In the genomic region with DNA sequence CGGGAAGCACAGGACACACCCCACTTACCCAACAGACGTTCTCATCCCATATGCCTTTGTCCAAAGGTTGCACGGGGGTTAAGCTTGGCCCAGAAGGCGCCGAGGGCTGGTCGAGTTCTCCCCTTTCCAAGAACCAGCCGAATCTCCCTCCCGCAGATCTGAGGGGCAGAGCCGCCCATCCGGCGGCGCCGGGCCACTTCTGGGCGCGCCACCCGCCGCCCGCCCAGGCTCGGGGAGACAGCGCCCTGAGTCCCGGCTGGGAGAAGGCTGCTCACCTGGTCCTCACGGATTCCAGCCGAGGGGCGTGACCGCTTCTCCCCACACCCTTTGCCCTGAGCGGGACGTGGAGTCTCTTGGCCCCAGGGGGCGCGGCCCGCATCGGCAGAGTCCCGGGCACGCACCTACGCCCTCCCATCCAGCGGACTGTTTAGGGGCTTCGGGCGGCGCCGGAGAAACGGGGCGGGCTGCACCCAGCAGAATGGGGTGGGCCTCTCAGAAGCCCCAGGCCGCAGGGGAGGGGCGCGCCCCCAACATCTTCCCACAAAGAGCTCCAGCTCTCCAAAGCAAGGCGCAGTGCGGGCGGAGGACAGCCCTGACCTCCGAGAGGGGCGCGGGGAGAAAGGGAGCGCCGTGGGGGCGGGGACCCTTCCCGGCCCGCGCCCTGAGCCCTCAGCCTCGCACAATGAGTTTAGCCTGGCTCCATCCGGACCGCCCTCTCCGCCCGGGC, we compare ENCODE assay signal across 1 cellular context.
TF ChIP-seq lines count a peak whose summit lies in the region.

No MANE protein-coding gene starts in this region.

TF ChIP-seq in HepG2, 621 proteins besides CTCF, POLR2A, EP300 and RAD21:
- no peak for TF ChIP-seq ZNF207 (IDR thresholded peaks at IDR 0.05; ENCODE audit: borderline replicate concordance)
- 0 out of 2 replicates have a peak, but pooled peaks have one; percentile 21 for TF ChIP-seq HIVEP1 (CRISPR knock-in tag; IDR thresholded peaks at IDR 0.05)
- TF ChIP-seq ZIK1 (CRISPR knock-in tag; IDR thresholded peaks at IDR 0.05; ENCODE audit: borderline replicate concordance, low read depth), result 0 out of 2 replicates have a peak, but pooled peaks have one; percentile 26
- TF ChIP-seq SNRNP70 (IDR thresholded peaks at IDR 0.05; ENCODE audit: low read depth, low read length), result no peak
- TF ChIP-seq, protein P1, sequence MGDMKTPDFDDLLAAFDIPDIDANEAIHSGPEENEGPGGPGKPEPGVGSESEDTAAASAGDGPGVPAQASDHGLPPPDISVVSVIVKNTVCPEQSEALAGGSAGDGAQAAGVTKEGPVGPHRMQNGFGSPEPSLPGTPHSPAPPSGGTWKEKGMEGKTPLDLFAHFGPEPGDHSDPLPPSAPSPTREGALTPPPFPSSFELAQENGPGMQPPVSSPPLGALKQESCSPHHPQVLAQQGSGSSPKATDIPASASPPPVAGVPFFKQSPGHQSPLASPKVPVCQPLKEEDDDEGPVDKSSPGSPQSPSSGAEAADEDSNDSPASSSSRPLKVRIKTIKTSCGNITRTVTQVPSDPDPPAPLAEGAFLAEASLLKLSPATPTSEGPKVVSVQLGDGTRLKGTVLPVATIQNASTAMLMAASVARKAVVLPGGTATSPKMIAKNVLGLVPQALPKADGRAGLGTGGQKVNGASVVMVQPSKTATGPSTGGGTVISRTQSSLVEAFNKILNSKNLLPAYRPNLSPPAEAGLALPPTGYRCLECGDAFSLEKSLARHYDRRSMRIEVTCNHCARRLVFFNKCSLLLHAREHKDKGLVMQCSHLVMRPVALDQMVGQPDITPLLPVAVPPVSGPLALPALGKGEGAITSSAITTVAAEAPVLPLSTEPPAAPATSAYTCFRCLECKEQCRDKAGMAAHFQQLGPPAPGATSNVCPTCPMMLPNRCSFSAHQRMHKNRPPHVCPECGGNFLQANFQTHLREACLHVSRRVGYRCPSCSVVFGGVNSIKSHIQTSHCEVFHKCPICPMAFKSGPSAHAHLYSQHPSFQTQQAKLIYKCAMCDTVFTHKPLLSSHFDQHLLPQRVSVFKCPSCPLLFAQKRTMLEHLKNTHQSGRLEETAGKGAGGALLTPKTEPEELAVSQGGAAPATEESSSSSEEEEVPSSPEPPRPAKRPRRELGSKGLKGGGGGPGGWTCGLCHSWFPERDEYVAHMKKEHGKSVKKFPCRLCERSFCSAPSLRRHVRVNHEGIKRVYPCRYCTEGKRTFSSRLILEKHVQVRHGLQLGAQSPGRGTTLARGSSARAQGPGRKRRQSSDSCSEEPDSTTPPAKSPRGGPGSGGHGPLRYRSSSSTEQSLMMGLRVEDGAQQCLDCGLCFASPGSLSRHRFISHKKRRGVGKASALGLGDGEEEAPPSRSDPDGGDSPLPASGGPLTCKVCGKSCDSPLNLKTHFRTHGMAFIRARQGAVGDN (CRISPR knock-in tag; IDR thresholded peaks at IDR 0.05), result peak; percentile 41; the same call in 1 of the 2 replicates
- no peak for TF ChIP-seq ZNF34 (CRISPR knock-in tag; IDR thresholded peaks at IDR 0.05; ENCODE audit: borderline replicate concordance)
- TF ChIP-seq SOX6 (IDR thresholded peaks at IDR 0.05), result no peak
- 0 out of 2 replicates have a peak, but pooled peaks have one; percentile 13 for TF ChIP-seq SOX6 (CRISPR knock-in tag; IDR thresholded peaks at IDR 0.05)
- TF ChIP-seq, protein P2, sequence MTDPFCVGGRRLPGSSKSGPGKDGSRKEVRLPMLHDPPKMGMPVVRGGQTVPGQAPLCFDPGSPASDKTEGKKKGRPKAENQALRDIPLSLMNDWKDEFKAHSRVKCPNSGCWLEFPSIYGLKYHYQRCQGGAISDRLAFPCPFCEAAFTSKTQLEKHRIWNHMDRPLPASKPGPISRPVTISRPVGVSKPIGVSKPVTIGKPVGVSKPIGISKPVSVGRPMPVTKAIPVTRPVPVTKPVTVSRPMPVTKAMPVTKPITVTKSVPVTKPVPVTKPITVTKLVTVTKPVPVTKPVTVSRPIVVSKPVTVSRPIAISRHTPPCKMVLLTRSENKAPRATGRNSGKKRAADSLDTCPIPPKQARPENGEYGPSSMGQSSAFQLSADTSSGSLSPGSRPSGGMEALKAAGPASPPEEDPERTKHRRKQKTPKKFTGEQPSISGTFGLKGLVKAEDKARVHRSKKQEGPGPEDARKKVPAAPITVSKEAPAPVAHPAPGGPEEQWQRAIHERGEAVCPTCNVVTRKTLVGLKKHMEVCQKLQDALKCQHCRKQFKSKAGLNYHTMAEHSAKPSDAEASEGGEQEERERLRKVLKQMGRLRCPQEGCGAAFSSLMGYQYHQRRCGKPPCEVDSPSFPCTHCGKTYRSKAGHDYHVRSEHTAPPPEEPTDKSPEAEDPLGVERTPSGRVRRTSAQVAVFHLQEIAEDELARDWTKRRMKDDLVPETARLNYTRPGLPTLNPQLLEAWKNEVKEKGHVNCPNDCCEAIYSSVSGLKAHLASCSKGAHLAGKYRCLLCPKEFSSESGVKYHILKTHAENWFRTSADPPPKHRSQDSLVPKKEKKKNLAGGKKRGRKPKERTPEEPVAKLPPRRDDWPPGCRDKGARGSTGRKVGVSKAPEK (CRISPR knock-in tag; IDR thresholded peaks at IDR 0.05; ENCODE audit: borderline replicate concordance), result 0 out of 2 replicates have a peak, but pooled peaks have one; percentile 13
- TF ChIP-seq, protein P3, sequence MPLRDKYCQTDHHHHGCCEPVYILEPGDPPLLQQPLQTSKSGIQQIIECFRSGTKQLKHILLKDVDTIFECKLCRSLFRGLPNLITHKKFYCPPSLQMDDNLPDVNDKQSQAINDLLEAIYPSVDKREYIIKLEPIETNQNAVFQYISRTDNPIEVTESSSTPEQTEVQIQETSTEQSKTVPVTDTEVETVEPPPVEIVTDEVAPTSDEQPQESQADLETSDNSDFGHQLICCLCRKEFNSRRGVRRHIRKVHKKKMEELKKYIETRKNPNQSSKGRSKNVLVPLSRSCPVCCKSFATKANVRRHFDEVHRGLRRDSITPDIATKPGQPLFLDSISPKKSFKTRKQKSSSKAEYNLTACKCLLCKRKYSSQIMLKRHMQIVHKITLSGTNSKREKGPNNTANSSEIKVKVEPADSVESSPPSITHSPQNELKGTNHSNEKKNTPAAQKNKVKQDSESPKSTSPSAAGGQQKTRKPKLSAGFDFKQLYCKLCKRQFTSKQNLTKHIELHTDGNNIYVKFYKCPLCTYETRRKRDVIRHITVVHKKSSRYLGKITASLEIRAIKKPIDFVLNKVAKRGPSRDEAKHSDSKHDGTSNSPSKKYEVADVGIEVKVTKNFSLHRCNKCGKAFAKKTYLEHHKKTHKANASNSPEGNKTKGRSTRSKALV (CRISPR knock-in tag; IDR thresholded peaks at IDR 0.05), result peak; percentile 82; the same call in 1 of the 2 replicates
- TF ChIP-seq KDM5B (CRISPR knock-in tag; IDR thresholded peaks at IDR 0.05; ENCODE audit: borderline replicate concordance), result 0 out of 2 replicates have a peak, but pooled peaks have one; percentile 25
- no peak for TF ChIP-seq LCORL (IDR thresholded peaks at IDR 0.05)
- TF ChIP-seq LCORL (CRISPR knock-in tag; IDR thresholded peaks at IDR 0.05), result 0 out of 2 replicates have a peak, but pooled peaks have one; percentile 28
- TF ChIP-seq MTF2 (CRISPR knock-in tag; IDR thresholded peaks at IDR 0.05; ENCODE audit: borderline replicate concordance), result peak; percentile 91
- TF ChIP-seq, protein P4, sequence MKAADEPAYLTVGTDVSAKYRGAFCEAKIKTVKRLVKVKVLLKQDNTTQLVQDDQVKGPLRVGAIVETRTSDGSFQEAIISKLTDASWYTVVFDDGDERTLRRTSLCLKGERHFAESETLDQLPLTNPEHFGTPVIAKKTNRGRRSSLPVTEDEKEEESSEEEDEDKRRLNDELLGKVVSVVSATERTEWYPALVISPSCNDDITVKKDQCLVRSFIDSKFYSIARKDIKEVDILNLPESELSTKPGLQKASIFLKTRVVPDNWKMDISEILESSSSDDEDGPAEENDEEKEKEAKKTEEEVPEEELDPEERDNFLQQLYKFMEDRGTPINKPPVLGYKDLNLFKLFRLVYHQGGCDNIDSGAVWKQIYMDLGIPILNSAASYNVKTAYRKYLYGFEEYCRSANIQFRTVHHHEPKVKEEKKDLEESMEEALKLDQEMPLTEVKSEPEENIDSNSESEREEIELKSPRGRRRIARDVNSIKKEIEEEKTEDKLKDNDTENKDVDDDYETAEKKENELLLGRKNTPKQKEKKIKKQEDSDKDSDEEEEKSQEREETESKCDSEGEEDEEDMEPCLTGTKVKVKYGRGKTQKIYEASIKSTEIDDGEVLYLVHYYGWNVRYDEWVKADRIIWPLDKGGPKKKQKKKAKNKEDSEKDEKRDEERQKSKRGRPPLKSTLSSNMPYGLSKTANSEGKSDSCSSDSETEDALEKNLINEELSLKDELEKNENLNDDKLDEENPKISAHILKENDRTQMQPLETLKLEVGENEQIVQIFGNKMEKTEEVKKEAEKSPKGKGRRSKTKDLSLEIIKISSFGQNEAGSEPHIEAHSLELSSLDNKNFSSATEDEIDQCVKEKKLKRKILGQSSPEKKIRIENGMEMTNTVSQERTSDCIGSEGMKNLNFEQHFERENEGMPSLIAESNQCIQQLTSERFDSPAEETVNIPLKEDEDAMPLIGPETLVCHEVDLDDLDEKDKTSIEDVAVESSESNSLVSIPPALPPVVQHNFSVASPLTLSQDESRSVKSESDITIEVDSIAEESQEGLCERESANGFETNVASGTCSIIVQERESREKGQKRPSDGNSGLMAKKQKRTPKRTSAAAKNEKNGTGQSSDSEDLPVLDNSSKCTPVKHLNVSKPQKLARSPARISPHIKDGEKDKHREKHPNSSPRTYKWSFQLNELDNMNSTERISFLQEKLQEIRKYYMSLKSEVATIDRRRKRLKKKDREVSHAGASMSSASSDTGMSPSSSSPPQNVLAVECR (CRISPR knock-in tag; IDR thresholded peaks at IDR 0.05; ENCODE audit: borderline replicate concordance), result peak; percentile 23; the same call in 1 of the 2 replicates
